Comparison of ENCODE assay signal across 10 cellular contexts in the genomic region with DNA sequence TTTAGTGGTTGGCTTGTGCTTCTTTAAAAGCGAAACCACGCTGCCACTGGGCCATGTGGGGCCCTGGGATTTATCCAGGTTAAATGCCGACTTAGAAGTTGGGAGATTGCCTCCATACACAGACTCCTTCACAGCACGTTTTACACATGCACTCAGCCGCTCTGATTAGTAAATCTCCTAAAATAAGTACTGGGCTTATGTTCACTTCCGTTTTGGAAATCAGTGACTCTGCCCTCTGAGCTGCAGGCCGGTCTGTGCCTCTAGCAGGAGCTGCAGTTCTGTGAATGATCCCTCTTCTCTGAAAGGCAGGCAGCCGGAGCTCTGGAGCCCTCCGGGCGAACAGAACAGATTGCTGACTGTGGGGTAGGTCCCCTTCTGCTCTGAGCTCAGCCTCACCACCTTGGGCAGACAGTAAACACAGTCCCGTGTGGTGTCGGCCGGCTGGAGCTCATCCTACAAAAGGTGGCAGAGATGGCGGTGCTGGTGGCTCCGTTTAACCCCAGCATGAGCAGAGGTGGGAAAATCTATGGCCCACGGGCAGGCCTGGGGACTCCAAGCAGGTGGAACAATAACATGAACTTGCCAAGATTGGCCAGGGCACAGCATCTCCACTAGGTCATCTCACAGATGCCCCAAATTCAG. TPM values are rescaled to one million over a fixed set of nuclear protein-coding genes. Genes with fewer than 3 reads are reported as not detected.
DNase-seq lines count a peak whose midpoint lies in the region; ATAC-seq and TF ChIP-seq lines count a peak whose summit lies in the region.
"Had no signal": no experiment of that assay in that cellular context is flagged by ENCODE, and none has a peak within 500 bp of the region (broad histone marks: within the 10 kb centered on the region; RNA-seq: fewer than 3 reads in every experiment).

No MANE protein-coding gene starts in this region.

- no peak overlapping the region for H2BK120ac ChIP-seq in neuronal stem cell (ENCODE audit: low read depth, low read length)

- no peak overlapping the region for H3K9ac ChIP-seq in neuronal stem cell (ENCODE audit: low read depth, low read length, poor library complexity)

- DNase-seq in AG09319 (ENCODE audit: extremely low read depth, low read depth), result peak; percentile 54
- DNase-seq in NOMO-1 treated with dmso at 0.1 percent for 144 hours (lab: John Stamatoyannopoulos, UW; ENCODE audit: unreplicated experiment), result peak; percentile 56
- peak; percentile 76 for DNase-seq in fibroblast of pulmonary artery (ENCODE audit: low read depth)
- DNase-seq in neuronal stem cell (ENCODE audit: low spot score), result no peak
- DNase-seq in activated effector memory CD4-positive, alpha-beta T cell treated with anti-CD3 and anti-CD28 coated beads, Interleukin-2, amount 50 U/mL, for 16 hours, result no peak
- DNase-seq: NCI-H1092 treated with DMSO at 0.1 percent for 48 hours had no signal

- H2AFZ ChIP-seq in neuronal stem cell (ENCODE audit: low read length), result no peak overlapping the region

- H2BK5ac ChIP-seq in neuronal stem cell (ENCODE audit: low read length), result no peak overlapping the region

- TF ChIP-seq CTCF in AG09319 (IDR thresholded peaks at IDR 0.05; ENCODE audit: low read depth, low read length) (peak; percentile 64), fibroblast of pulmonary artery (IDR thresholded peaks at IDR 0.05; ENCODE audit: low read length, missing control alignments) (peak; percentile 47)

- H3K27ac ChIP-seq in neuronal stem cell (replicated peaks; ENCODE audit: low read length), result no peak overlapping the region
- H3K27ac ChIP-seq: epithelial cell of prostate had no signal

- peaks cover 2 to 3% of the 10 kb centered on the region in 2 donors for H3K9me3 ChIP-seq in neuronal stem cell (replicated peaks in 1 of 2; ENCODE audit: control insufficient read depth in 2 of 2, insufficient read depth in 1 of 2, low read depth in 1 of 2, low read length in 2 of 2)

- peaks cover 0 to 3% (median 2%) of the 10 kb centered on the region in 3 experiments for H3K27me3 ChIP-seq in neuronal stem cell (ENCODE audit: control insufficient read depth in 3 of 3, insufficient read depth in 3 of 3, low read depth in 1 of 3, low read length in 3 of 3)

- H3K18ac ChIP-seq in neuronal stem cell (ENCODE audit: low read length), result peak overlapping the region; percentile 22

- H4K91ac ChIP-seq in neuronal stem cell (ENCODE audit: low read depth, low read length, poor library complexity), result no peak overlapping the region

- H3K14ac ChIP-seq in neuronal stem cell (ENCODE audit: low read length), result no peak overlapping the region

- no peaks in the 10 kb centered on the region for H3K79me1 ChIP-seq in neuronal stem cell (ENCODE audit: low read depth, low read length)

- no peak overlapping the region for H2BK15ac ChIP-seq in neuronal stem cell (ENCODE audit: low read length)

- no peak overlapping the region for H4K8ac ChIP-seq in neuronal stem cell (ENCODE audit: low read depth, low read length)

- peaks cover 6 to 13% of the 10 kb centered on the region in 2 donors for H3K4me1 ChIP-seq in neuronal stem cell (ENCODE audit: control insufficient read depth in 2 of 2, insufficient read depth in 1 of 2, low read depth in 1 of 2, low read length in 2 of 2)

- WGBS in neuronal stem cell (ENCODE audit: extremely low coverage in 2 of 2, insufficient read length in 2 of 2, insufficient replicate concordance in 1 of 2), 2 donors, result no CpG with 5 or more reads among the region's 16 CpGs

- H2BK12ac ChIP-seq in neuronal stem cell (ENCODE audit: low read length), result no peak overlapping the region

- H3K23ac ChIP-seq in neuronal stem cell (ENCODE audit: low read depth, low read length, poor library complexity), result no peak overlapping the region

- no peaks in the 10 kb centered on the region for H3K36me3 ChIP-seq in neuronal stem cell (replicated peaks in 1 of 2; ENCODE audit: control insufficient read depth in 2 of 2, insufficient read depth in 2 of 2, low read length in 2 of 2)

- ATAC-seq in HG02870 (IDR thresholded peaks at IDR 0.05; ENCODE audit: unreplicated experiment) (no peak), GM21737 (IDR thresholded peaks at IDR 0.05; ENCODE audit: unreplicated experiment) (no peak), GM18517 (IDR thresholded peaks at IDR 0.05; ENCODE audit: unreplicated experiment) (no peak)

- H3K4ac ChIP-seq in neuronal stem cell (ENCODE audit: low read length), result no peak overlapping the region

- H3K4me3 ChIP-seq in fibroblast of pulmonary artery (replicated peaks; ENCODE audit: low read depth, low read length), result no peak overlapping the region
- no peak overlapping the region for H3K4me3 ChIP-seq in neuronal stem cell (ENCODE audit: low read length in 2 of 2)

- no peak overlapping the region for H3K4me2 ChIP-seq in neuronal stem cell (ENCODE audit: insufficient read depth, low read length, poor library complexity, severe bottlenecking)

- peak overlapping the region; percentile 12 for H2AK5ac ChIP-seq in neuronal stem cell (ENCODE audit: low read depth, low read length)

RNA-seq across cellular contexts. Expression of gene RAB17, which starts 9.8 kb away (rescaled TPM):
- polyA plus RNA-seq in neuronal stem cell (2013, experiment 1 of 2), result 0.15 TPM
- polyA plus RNA-seq in neuronal stem cell (2013, experiment 2 of 2), result not detected

RNA-seq across cellular contexts. Expression of gene LRRFIP1, which starts 27.1 kb away (rescaled TPM):
- 30.3 TPM for polyA plus RNA-seq in neuronal stem cell (2013, experiment 1 of 2)
- 33.9 TPM for polyA plus RNA-seq in neuronal stem cell (2013, experiment 2 of 2)

RNA-seq across cellular contexts. Expression of gene PRLH, which starts 34.0 kb away (rescaled TPM):
- not detected for polyA plus RNA-seq in neuronal stem cell (2013, experiment 1 of 2)
- not detected for polyA plus RNA-seq in neuronal stem cell (2013, experiment 2 of 2)

Comparison
In these comparisons a context has a peak if more than half of its experiments do, and no peak if none do; other contexts are left out.
1. DNase-seq: peak in AG09319 (single experiment), NOMO-1 treated with dmso at 0.1 percent for 144 hours (single experiment) and fibroblast of pulmonary artery (single experiment); none in neuronal stem cell (single experiment) and activated effector memory CD4-positive, alpha-beta T cell treated with anti-CD3 and anti-CD28 coated beads, Interleukin-2, amount 50 U/mL, for 16 hours (single experiment).